In the genomic region with DNA sequence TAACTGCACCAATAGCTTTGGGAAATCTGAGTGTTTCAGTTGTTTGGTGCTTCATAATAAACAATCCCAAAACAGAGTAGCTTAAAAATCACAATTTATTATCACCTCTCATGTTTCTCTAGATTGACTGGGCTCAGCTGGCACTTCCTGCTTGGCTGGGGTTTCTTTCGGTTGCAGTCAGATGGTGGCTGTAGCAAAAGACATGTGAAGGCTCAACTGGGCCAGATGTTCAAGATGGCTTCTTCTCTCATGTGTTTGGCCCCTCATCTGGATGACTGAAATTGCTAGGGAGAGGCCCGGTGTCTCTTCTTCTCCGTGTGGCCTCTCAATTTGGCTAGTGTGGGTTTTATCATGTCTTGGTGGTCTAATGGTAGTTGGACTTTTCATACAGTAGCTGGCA, we compare ENCODE assay signal across 32 cellular contexts. TPM values are rescaled to one million over a fixed set of nuclear protein-coding genes. Genes with fewer than 3 reads are reported as not detected.
"Had no signal": no experiment of that assay in that cellular context is flagged by ENCODE, and none has a peak within 500 bp of the region (broad histone marks: within the 10 kb centered on the region; RNA-seq: fewer than 3 reads in every experiment).

No MANE protein-coding gene starts in this region.

- H3K36me3 ChIP-seq: brain microvascular endothelial cell, esophagus muscularis mucosa, gastroesophageal sphincter, heart right ventricle had no signal

- H3K27ac ChIP-seq: brain microvascular endothelial cell, esophagus muscularis mucosa, gastroesophageal sphincter, heart right ventricle had no signal

- H3K4me3 Mint-ChIP-seq: activated CD4-positive, alpha-beta memory T cell treated with anti-CD3 and anti-CD28 coated beads for 36 hours; activated CD4-positive, alpha-beta T cell treated with anti-CD3 and anti-CD28 coated beads for 36 hours; activated CD4-positive, alpha-beta T cell treated with anti-CD3 and anti-CD28 coated beads, Interleukin-2, amount 10 ng/mL, durations not matched to agents 24 days and 14 days; activated CD8-positive, alpha-beta memory T cell treated with anti-CD3 and anti-CD28 coated beads, Interleukin-2, amount 10 ng/mL, durations not matched to agents 7 days and 5 days; activated CD8-positive, alpha-beta T cell treated with anti-CD3 and anti-CD28 coated beads, Interleukin-2, amount 10 ng/mL, durations not matched to agents 7 days and 5 days; activated naive CD4-positive, alpha-beta T cell treated with anti-CD3 and anti-CD28 coated beads, Interleukin-2, amount 10 ng/mL, durations not matched to agents 7 days and 5 days; activated naive CD8-positive, alpha-beta T cell; activated T-helper 1 cell treated with anti-CD3 and anti-CD28 coated beads, Interleukin-12 subunit alpha, Interleukin-12 subunit beta, Interleukin-2, Interleukin-4 antibody, amounts not matched to agents 30 ng/mL and 10 ng/mL and 1 ng/mL, durations not matched to agents 14 hours and 24 hours and 36 hours; central memory CD8-positive, alpha-beta T cell; effector memory CD8-positive, alpha-beta T cell had no signal

- DNase-seq: activated CD4-positive, alpha-beta memory T cell treated with anti-CD3 and anti-CD28 coated beads for 36 hours; activated CD4-positive, alpha-beta T cell treated with anti-CD3 and anti-CD28 coated beads for 36 hours; activated CD4-positive, alpha-beta T cell treated with anti-CD3 and anti-CD28 coated beads, Interleukin-2, amount 10 ng/mL, durations not matched to agents 24 days and 14 days; activated CD4-positive, CD25-positive, alpha-beta regulatory T cell; activated CD4-positive, CD25-positive, alpha-beta regulatory T cell treated with anti-CD3 and anti-CD28 coated beads, Interleukin-2, amount 50 U/mL, for 72 hours; activated CD8-positive, alpha-beta memory T cell treated with anti-CD3 and anti-CD28 coated beads, Interleukin-2, amount 10 ng/mL, durations not matched to agents 7 days and 5 days; activated CD8-positive, alpha-beta memory T cell treated with anti-CD3 and anti-CD28 coated beads, Interleukin-2, amount 50 U/mL, for 4 hours; activated CD8-positive, alpha-beta T cell treated with anti-CD3 and anti-CD28 coated beads, Interleukin-2, amount 10 ng/mL, durations not matched to agents 7 days and 5 days; activated effector memory CD4-positive, alpha-beta T cell treated with anti-CD3 and anti-CD28 coated beads, Interleukin-2, amount 50 U/mL, for 16 hours; activated naive CD4-positive, alpha-beta T cell; activated naive CD4-positive, alpha-beta T cell treated with anti-CD3 and anti-CD28 coated beads, Interleukin-2, amount 10 ng/mL, durations not matched to agents 7 days and 5 days; activated T-cell treated with anti-CD3 and anti-CD28 coated beads, Interleukin-2, amount 50 U/mL, for 1 hour; activated T-cell treated with anti-CD3 and anti-CD28 coated beads, Interleukin-2, amount 50 U/mL, for 48 hours; amniotic stem cell; anterior cingulate cortex; brain microvascular endothelial cell; cortex of kidney; dermis blood vessel endothelial cell; effector CD4-positive, alpha-beta T cell; effector memory CD8-positive, alpha-beta T cell; erythroblast; foreskin melanocyte; heart right ventricle; T-helper 2 cell had no signal

- H3K27me3 ChIP-seq: brain microvascular endothelial cell had no signal

- H3K4me3 ChIP-seq: esophagus muscularis mucosa, gastroesophageal sphincter, heart right ventricle had no signal

- ATAC-seq: activated CD4-positive, alpha-beta T cell treated with anti-CD3 and anti-CD28 coated beads for 36 hours; activated CD8-positive, alpha-beta memory T cell treated with anti-CD3 and anti-CD28 coated beads, Interleukin-2, amount 10 ng/mL, durations not matched to agents 7 days and 5 days; activated CD8-positive, alpha-beta T cell treated with anti-CD3 and anti-CD28 coated beads, Interleukin-2, amount 10 ng/mL, durations not matched to agents 7 days and 5 days; effector memory CD8-positive, alpha-beta T cell; gastroesophageal sphincter; heart right ventricle had no signal

- H3K27ac Mint-ChIP-seq: activated CD4-positive, alpha-beta memory T cell treated with anti-CD3 and anti-CD28 coated beads for 36 hours; activated CD4-positive, alpha-beta T cell treated with anti-CD3 and anti-CD28 coated beads for 36 hours; activated CD4-positive, alpha-beta T cell treated with anti-CD3 and anti-CD28 coated beads, Interleukin-2, amount 10 ng/mL, durations not matched to agents 24 days and 14 days; activated CD8-positive, alpha-beta memory T cell treated with anti-CD3 and anti-CD28 coated beads, Interleukin-2, amount 10 ng/mL, durations not matched to agents 7 days and 5 days; activated CD8-positive, alpha-beta T cell treated with anti-CD3 and anti-CD28 coated beads, Interleukin-2, amount 10 ng/mL, durations not matched to agents 7 days and 5 days; activated naive CD4-positive, alpha-beta T cell treated with anti-CD3 and anti-CD28 coated beads, Interleukin-2, amount 10 ng/mL, durations not matched to agents 7 days and 5 days; activated naive CD8-positive, alpha-beta T cell; activated T-helper 1 cell treated with anti-CD3 and anti-CD28 coated beads, Interleukin-12 subunit alpha, Interleukin-12 subunit beta, Interleukin-2, Interleukin-4 antibody, amounts not matched to agents 30 ng/mL and 10 ng/mL and 1 ng/mL, durations not matched to agents 14 hours and 24 hours and 36 hours; activated T-helper 2 cell treated with anti-CD3 and anti-CD28 coated beads, Interferon-gamma antibody, Interleukin-2, Interleukin-4, amounts not matched to agents 10 μg/mL and 5 μg/mL and 100 μg/mL, durations not matched to agents 14 hours and 24 hours and 36 hours; effector memory CD8-positive, alpha-beta T cell had no signal

- H3K4me1 Mint-ChIP-seq: activated CD4-positive, alpha-beta T cell treated with anti-CD3 and anti-CD28 coated beads for 36 hours; activated naive CD4-positive, alpha-beta T cell treated with anti-CD3 and anti-CD28 coated beads, Interleukin-2, amount 10 ng/mL, durations not matched to agents 7 days and 5 days; central memory CD8-positive, alpha-beta T cell had no signal

- H3K9me3 ChIP-seq: esophagus muscularis mucosa, gastroesophageal sphincter, heart right ventricle had no signal

- H3K9me3 Mint-ChIP-seq: activated CD4-positive, alpha-beta memory T cell treated with anti-CD3 and anti-CD28 coated beads for 36 hours; activated CD4-positive, alpha-beta T cell treated with anti-CD3 and anti-CD28 coated beads, Interleukin-2, amount 10 ng/mL, durations not matched to agents 24 days and 14 days; activated naive CD4-positive, alpha-beta T cell treated with anti-CD3 and anti-CD28 coated beads, Interleukin-2, amount 10 ng/mL, durations not matched to agents 7 days and 5 days; activated T-helper 1 cell treated with anti-CD3 and anti-CD28 coated beads, Interleukin-12 subunit alpha, Interleukin-12 subunit beta, Interleukin-2, Interleukin-4 antibody, amounts not matched to agents 30 ng/mL and 10 ng/mL and 1 ng/mL, durations not matched to agents 14 hours and 24 hours and 36 hours; activated T-helper 2 cell treated with anti-CD3 and anti-CD28 coated beads, Interferon-gamma antibody, Interleukin-2, Interleukin-4, amounts not matched to agents 10 μg/mL and 5 μg/mL and 100 μg/mL, durations not matched to agents 14 hours and 24 hours and 36 hours; effector memory CD8-positive, alpha-beta T cell had no signal

- H3K36me3 Mint-ChIP-seq: activated CD4-positive, alpha-beta memory T cell treated with anti-CD3 and anti-CD28 coated beads for 36 hours; activated CD8-positive, alpha-beta memory T cell treated with anti-CD3 and anti-CD28 coated beads, Interleukin-2, amount 10 ng/mL, durations not matched to agents 7 days and 5 days; activated naive CD4-positive, alpha-beta T cell treated with anti-CD3 and anti-CD28 coated beads, Interleukin-2, amount 10 ng/mL, durations not matched to agents 7 days and 5 days; activated naive CD8-positive, alpha-beta T cell had no signal

RNA-seq across cellular contexts. Expression of a gene that starts 12.1 kb away (rescaled TPM):
- total RNA-seq: activated CD4-positive, alpha-beta T cell treated with anti-CD3 and anti-CD28 coated beads for 36 hours; activated CD4-positive, alpha-beta T cell treated with anti-CD3 and anti-CD28 coated beads, Interleukin-2, amount 10 ng/mL, durations not matched to agents 24 days and 14 days; activated CD8-positive, alpha-beta memory T cell treated with anti-CD3 and anti-CD28 coated beads for 36 hours; activated CD8-positive, alpha-beta T cell treated with anti-CD3 and anti-CD28 coated beads, Interleukin-2, amount 10 ng/mL, durations not matched to agents 7 days and 5 days; activated T-helper 1 cell treated with anti-CD3 and anti-CD28 coated beads, Interleukin-12 subunit alpha, Interleukin-12 subunit beta, Interleukin-2, Interleukin-4 antibody, amounts not matched to agents 30 ng/mL and 10 ng/mL and 1 ng/mL, durations not matched to agents 14 hours and 24 hours and 36 hours; activated T-helper 2 cell treated with anti-CD3 and anti-CD28 coated beads, Interferon-gamma antibody, Interleukin-2, Interleukin-4, amounts not matched to agents 10 μg/mL and 5 μg/mL and 100 μg/mL, durations not matched to agents 14 hours and 24 hours and 36 hours; T-helper 1 cell treated with Interleukin-12 subunit alpha and Interleukin-12 subunit beta and Interleukin-4 antibody, amounts not matched to agents 30 ng/mL and 1 ng/mL, for 36 hours had no signal
